Comparison of ENCODE assay signal across 8 cellular contexts in the genomic region with DNA sequence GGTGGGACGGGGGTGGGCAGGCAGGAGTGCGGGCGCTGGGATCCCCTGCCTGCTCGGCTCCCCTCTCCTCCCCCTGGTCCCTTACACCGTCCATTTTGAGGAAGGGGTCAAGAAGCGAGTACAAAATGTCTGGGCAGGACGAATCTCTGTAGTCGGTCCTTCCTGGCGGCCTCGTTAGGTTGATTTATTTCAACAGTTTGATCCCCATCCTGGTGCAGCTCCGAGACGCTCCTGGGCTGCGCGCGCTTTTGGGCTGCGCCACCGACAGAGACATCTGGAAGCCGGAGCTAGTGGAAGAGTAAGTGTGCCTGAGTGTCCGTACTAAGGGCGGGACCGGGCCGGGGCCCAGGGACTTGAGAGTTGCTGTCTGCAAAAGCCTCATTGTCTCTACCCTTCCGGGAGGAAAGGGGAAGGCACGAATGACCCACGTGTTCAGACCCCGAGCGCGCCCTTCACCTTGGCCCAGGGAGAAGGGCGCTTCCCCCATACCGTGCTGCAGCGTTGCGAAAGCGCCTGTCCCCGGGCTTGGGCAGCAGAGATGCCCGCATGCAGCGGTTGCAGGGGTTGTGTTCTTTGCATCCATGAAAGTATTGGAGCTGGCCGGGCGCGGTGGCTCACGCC. TPM values are rescaled to one million over a fixed set of nuclear protein-coding genes. Genes with fewer than 3 reads are reported as not detected.
DNase-seq lines count a peak whose midpoint lies in the region; TF ChIP-seq lines count a peak whose summit lies in the region.

No MANE protein-coding gene starts in this region.

- peaks cover 12% of the 10 kb centered on the region for H3K27me3 Mint-ChIP-seq in activated CD4-positive, alpha-beta memory T cell treated with anti-CD3 and anti-CD28 coated beads for 36 hours
- peaks cover 17% of the 10 kb centered on the region for H3K27me3 Mint-ChIP-seq in nephron progenitor cell (ENCODE audit: low read depth, poor library complexity)

- intact Hi-C loops in activated CD4-positive, alpha-beta memory T cell treated with anti-CD3 and anti-CD28 coated beads for 36 hours (cut with micrococcal nuclease): no loop called here

- TF ChIP-seq CTCF in fibroblast of the aortic adventitia (IDR thresholded peaks at IDR 0.05; ENCODE audit: insufficient read depth, low read length) (no peak), nephron progenitor cell (IDR thresholded peaks at IDR 0.05) (no peak)

- no peak overlapping the region for H3K27ac Mint-ChIP-seq in activated CD4-positive, alpha-beta memory T cell treated with anti-CD3 and anti-CD28 coated beads for 36 hours
- peak overlapping the region; percentile 92 for H3K27ac Mint-ChIP-seq in nephron progenitor cell

- CTCF ChIA-PET in activated CD4-positive, alpha-beta memory T cell treated with anti-CD3 and anti-CD28 coated beads for 36 hours (lab: Charles Lee): interaction anchor here (0.6 to 2.2 kb wide), 6 partner anchors 18 to 92 kb away, joined by 3 to 11 read pairs (median 7); partner anchors contain the start of genes SYNGR4 and TMEM143

- no peaks in the 10 kb centered on the region for H3K9me3 Mint-ChIP-seq in activated CD4-positive, alpha-beta memory T cell treated with anti-CD3 and anti-CD28 coated beads for 36 hours
- peaks cover 7% of the 10 kb centered on the region for H3K9me3 Mint-ChIP-seq in nephron progenitor cell

- peak overlapping the region; percentile 70 for H3K4me3 Mint-ChIP-seq in activated CD4-positive, alpha-beta memory T cell treated with anti-CD3 and anti-CD28 coated beads for 36 hours
- peak overlapping the region; percentile 96 for H3K4me3 Mint-ChIP-seq in nephron progenitor cell

- DNase-seq in ELF-1 (ENCODE audit: low read depth, low spot score) (peak; percentile 91), Kasumi-1 (lab: John Stamatoyannopoulos, UW) (peak; percentile 37 to 43), fibroblast of the aortic adventitia (ENCODE audit: low read depth) (peak; percentile 50), nephron progenitor cell (peak; percentile 68), inferior parietal cortex (ENCODE audit: extremely low spot score) (no peak), H4 (ENCODE audit: low spot score) (no peak), amniotic stem cell (lab: John Stamatoyannopoulos, UW) (no peak)
- peak; percentile 29 for DNase-seq in activated CD4-positive, alpha-beta memory T cell treated with anti-CD3 and anti-CD28 coated beads for 36 hours

- H3K36me3 Mint-ChIP-seq in activated CD4-positive, alpha-beta memory T cell treated with anti-CD3 and anti-CD28 coated beads for 36 hours: no peaks in the 10 kb centered on the region
- H3K36me3 Mint-ChIP-seq in nephron progenitor cell (ENCODE audit: low read depth): peaks cover 23% of the 10 kb centered on the region

- POLR2A ChIA-PET in activated CD4-positive, alpha-beta memory T cell treated with anti-CD3 and anti-CD28 coated beads for 36 hours (lab: Charles Lee): interaction anchor here (1.0 kb wide), 1 partner anchor 17 kb away, joined by 3 read pairs; no protein-coding TSS in a partner anchor

- peaks cover 10% of the 10 kb centered on the region for H3K4me1 Mint-ChIP-seq in activated CD4-positive, alpha-beta memory T cell treated with anti-CD3 and anti-CD28 coated beads for 36 hours (ENCODE audit: low read depth)
- H3K4me1 Mint-ChIP-seq in nephron progenitor cell: peaks cover 27% of the 10 kb centered on the region

- peak overlapping the region; percentile 64 for H3K4me3 ChIP-seq in fibroblast of the aortic adventitia (ENCODE audit: low read depth, low read length)

RNA-seq across cellular contexts. Expression of gene ZNF114, which starts 1.8 kb away (rescaled TPM):
- under 1 TPM; 0.29 to 0.31 TPM for total RNA-seq in activated CD4-positive, alpha-beta memory T cell treated with anti-CD3 and anti-CD28 coated beads for 36 hours
- total RNA-seq in fibroblast of the aortic adventitia (ENCODE audit: low replicate concordance): 0.08 and 0.54 TPM in 2 replicates
- 0.06 TPM in 1 of 2 replicates, not detected in the other for total RNA-seq in H4 (2014; rRNA removed; shearing (Covaris generic))

RNA-seq across cellular contexts. Expression of gene CARD8, which starts 15.9 kb away (rescaled TPM):
- 100 to 1,000 TPM; 152 TPM for total RNA-seq in activated CD4-positive, alpha-beta memory T cell treated with anti-CD3 and anti-CD28 coated beads for 36 hours
- 13.8 and 27.8 TPM in 2 replicates for total RNA-seq in fibroblast of the aortic adventitia (ENCODE audit: low replicate concordance)
- total RNA-seq in H4 (2014; rRNA removed; shearing (Covaris generic)): 9.6 and 18.6 TPM in 2 replicates

RNA-seq across cellular contexts. Expression of gene EMP3, which starts 53.7 kb away (rescaled TPM):
- 100 to 1,000 TPM; 168 to 179 TPM for total RNA-seq in activated CD4-positive, alpha-beta memory T cell treated with anti-CD3 and anti-CD28 coated beads for 36 hours
- total RNA-seq in fibroblast of the aortic adventitia (ENCODE audit: low replicate concordance): 93.3 and 369 TPM in 2 replicates
- total RNA-seq in H4 (2014; rRNA removed; shearing (Covaris generic)): 80.2 and 150 TPM in 2 replicates

Comparison
In these comparisons a context has a peak if more than half of its experiments do, and no peak if none do; other contexts are left out.
1. DNase-seq: peak in ELF-1 (single experiment), Kasumi-1 (2 of 2), activated CD4-positive, alpha-beta memory T cell treated with anti-CD3 and anti-CD28 coated beads for 36 hours (single experiment), fibroblast of the aortic adventitia (single experiment) and nephron progenitor cell (single experiment); none in inferior parietal cortex (single experiment), H4 (single experiment) and amniotic stem cell (single experiment).